21 cellular contexts compared by ENCODE assay signal in genomic region chr1:171881466-171881865, GRCh38. TPM values are rescaled to one million over a fixed set of nuclear protein-coding genes. Genes with fewer than 3 reads are reported as not detected.
DNase-seq lines count a peak whose midpoint lies in the region; FAIRE-seq and TF ChIP-seq lines count a peak whose summit lies in the region.
"Had no signal": no experiment of that assay in that cellular context is flagged by ENCODE, and none has a peak within 500 bp of the region (broad histone marks: within the 10 kb centered on the region; RNA-seq: fewer than 3 reads in every experiment).

No MANE protein-coding gene starts in this region.

- peak; percentile 1 for DNase-seq in HT1080 (ENCODE audit: low read depth)
- DNase-seq in Peyer's patch, result peak in 2 of 3 donors; percentile 45 to 49
- peak; percentile 74 for DNase-seq in glomerular visceral epithelial cell (ENCODE audit: extremely low spot score)
- DNase-seq in small intestine, result peak; percentile 50
- no peak for DNase-seq in A172 (ENCODE audit: low spot score)
- DNase-seq in caudate nucleus (lab: John Stamatoyannopoulos, UW), result no peak
- DNase-seq in stimulated activated naive CD4-positive, alpha-beta T cell treated with Interleukin-2 at 50 U/mL for 16 hours (lab: John Stamatoyannopoulos, UW), result no peak
- DNase-seq in activated CD4-positive, alpha-beta memory T cell treated with anti-CD3 and anti-CD28 coated beads, Interleukin-2, amount 10 ng/mL, durations not matched to agents 7 days and 5 days, result no peak
- DNase-seq: AML-193, DMS 273 treated with DMSO at 0.1 percent for 48 hours, DND-41, HCEC 1CT, Karpas-422, MG63, NCI-H1048, NCI-H1436, NCI-H2029 treated with DMSO at 0.1 percent for 48 hours, NCI-H2171, NCI-H446, T-helper 17 cell had no signal

- peaks cover 15% of the 10 kb centered on the region for H3K4me1 Mint-ChIP-seq in activated CD4-positive, alpha-beta memory T cell treated with anti-CD3 and anti-CD28 coated beads, Interleukin-2, amount 10 ng/mL, durations not matched to agents 7 days and 5 days

- CTCF ChIA-PET in activated CD4-positive, alpha-beta memory T cell treated with anti-CD3 and anti-CD28 coated beads, Interleukin-2, amount 10 ng/mL, durations not matched to agents 7 days and 5 days (lab: Charles Lee), result no interaction called here

- H3K9me3 Mint-ChIP-seq in activated CD4-positive, alpha-beta memory T cell treated with anti-CD3 and anti-CD28 coated beads, Interleukin-2, amount 10 ng/mL, durations not matched to agents 7 days and 5 days, result peaks cover 2% of the 10 kb centered on the region

- H3K4me3 ChIP-seq in Peyer's patch (no peak overlapping the region), small intestine (ENCODE audit: low read depth in 1 of 2, low read length in 2 of 2) (no peak overlapping the region)
- H3K4me3 ChIP-seq: MG63 had no signal

- no peaks in the 10 kb centered on the region for H3K27me3 ChIP-seq in Peyer's patch
- H3K27me3 ChIP-seq in small intestine (ENCODE audit: control insufficient read depth in 2 of 2, insufficient read depth in 2 of 2, low read length in 2 of 2), result no peaks in the 10 kb centered on the region
- H3K27me3 ChIP-seq: MG63 had no signal

- H3K36me3 ChIP-seq in Peyer's patch (no peaks in the 10 kb centered on the region), small intestine (ENCODE audit: control insufficient read depth in 2 of 2, insufficient read depth in 2 of 2, low read length in 2 of 2) (no peaks in the 10 kb centered on the region)
- H3K36me3 ChIP-seq: MG63 had no signal

- H3K27ac Mint-ChIP-seq in activated CD4-positive, alpha-beta memory T cell treated with anti-CD3 and anti-CD28 coated beads, Interleukin-2, amount 10 ng/mL, durations not matched to agents 7 days and 5 days, result no peak overlapping the region
- H3K27ac Mint-ChIP-seq: T-helper 17 cell had no signal

- WGBS in small intestine, 3 donors, result 13 to 58% (median 21%) methylated on average over 1 of the region's 1 CpG

- no peaks in the 10 kb centered on the region for H3K9me3 ChIP-seq in Peyer's patch
- no peaks in the 10 kb centered on the region for H3K9me3 ChIP-seq in small intestine (ENCODE audit: control insufficient read depth, low read depth)
- H3K9me3 ChIP-seq: MG63 had no signal

- no peak for TF ChIP-seq CTCF in Peyer's patch (IDR thresholded peaks at IDR 0.05)

- no peaks in the 10 kb centered on the region for H3K36me3 Mint-ChIP-seq in activated CD4-positive, alpha-beta memory T cell treated with anti-CD3 and anti-CD28 coated beads, Interleukin-2, amount 10 ng/mL, durations not matched to agents 7 days and 5 days (ENCODE audit: low read depth)

- no peak overlapping the region for H3K27ac ChIP-seq in Peyer's patch
- H3K27ac ChIP-seq in small intestine (ENCODE audit: low read depth in 1 of 2, low read length in 1 of 2), result no peak overlapping the region
- no peak overlapping the region for H3K27ac ChIP-seq in caudate nucleus (ENCODE audit: low read depth, low read length)
- H3K27ac ChIP-seq: C4-2B had no signal

- FAIRE-seq in small intestine (lab: Jason Lieb, UNC), result no peak

- H3K4me1 ChIP-seq in Peyer's patch, result no peaks in the 10 kb centered on the region
- peaks cover 0 to 2% of the 10 kb centered on the region in 2 donors for H3K4me1 ChIP-seq in small intestine (ENCODE audit: control insufficient read depth in 2 of 2, insufficient read depth in 1 of 2, low read depth in 1 of 2, low read length in 1 of 2)

- TF ChIP-seq POLR2A in Peyer's patch (IDR thresholded peaks at IDR 0.05), result no peak

- no peak overlapping the region for H3K4me3 Mint-ChIP-seq in activated CD4-positive, alpha-beta memory T cell treated with anti-CD3 and anti-CD28 coated beads, Interleukin-2, amount 10 ng/mL, durations not matched to agents 7 days and 5 days
- H3K4me3 Mint-ChIP-seq: T-helper 17 cell had no signal

- no peaks in the 10 kb centered on the region for H3K27me3 Mint-ChIP-seq in activated CD4-positive, alpha-beta memory T cell treated with anti-CD3 and anti-CD28 coated beads, Interleukin-2, amount 10 ng/mL, durations not matched to agents 7 days and 5 days
- H3K27me3 Mint-ChIP-seq: T-helper 17 cell had no signal

- POLR2A ChIA-PET in activated CD4-positive, alpha-beta memory T cell treated with anti-CD3 and anti-CD28 coated beads, Interleukin-2, amount 10 ng/mL, durations not matched to agents 7 days and 5 days (lab: Charles Lee), result no interaction called here

RNA-seq across cellular contexts. Expression of gene DNM3, which starts 40.2 kb away (rescaled TPM):
- total RNA-seq in HT1080 (2014; rRNA removed; shearing (Covaris generic)), result 1.6 and 1.8 TPM in 2 replicates
- polyA plus RNA-seq in HT1080 (2015; cell fraction: cytosol; rRNA removed), result 0.80 and 0.84 TPM in 2 replicates
- 0.84 and 1.1 TPM in 2 replicates for polyA plus RNA-seq in HT1080 (2015; cell fraction: nucleus; rRNA removed)
- 10 to 100 TPM in 1 of 4 donors, 1 to 10 TPM in 3; 1.4 to 11.6 (median 2.0) TPM for total RNA-seq in Peyer's patch
- polyA plus RNA-seq in small intestine, result 1 to 10 TPM in 1 of 3 donors, under 1 TPM in 1, not detected in 1; 0.67 to 1.2 TPM
- total RNA-seq in A172 (2014; rRNA removed; shearing (Covaris generic)), result 0.90 and 1.0 TPM in 2 replicates
- 1 to 10 TPM; 2.0 to 2.2 TPM for total RNA-seq in activated CD4-positive, alpha-beta memory T cell treated with anti-CD3 and anti-CD28 coated beads, Interleukin-2, amount 10 ng/mL, durations not matched to agents 7 days and 5 days

Comparison
In these comparisons a context has a peak if more than half of its experiments do, and no peak if none do; other contexts are left out.
1. DNase-seq: peak in HT1080 (single experiment), Peyer's patch (2 of 3), glomerular visceral epithelial cell (single experiment) and small intestine (single experiment); none in A172 (single experiment), caudate nucleus (0 of 61), stimulated activated naive CD4-positive, alpha-beta T cell treated with Interleukin-2 at 50 U/mL for 16 hours (single experiment) and activated CD4-positive, alpha-beta memory T cell treated with anti-CD3 and anti-CD28 coated beads, Interleukin-2, amount 10 ng/mL, durations not matched to agents 7 days and 5 days (single experiment).